Comparison of ENCODE assay signal across 1 cellular context in the genomic region with DNA sequence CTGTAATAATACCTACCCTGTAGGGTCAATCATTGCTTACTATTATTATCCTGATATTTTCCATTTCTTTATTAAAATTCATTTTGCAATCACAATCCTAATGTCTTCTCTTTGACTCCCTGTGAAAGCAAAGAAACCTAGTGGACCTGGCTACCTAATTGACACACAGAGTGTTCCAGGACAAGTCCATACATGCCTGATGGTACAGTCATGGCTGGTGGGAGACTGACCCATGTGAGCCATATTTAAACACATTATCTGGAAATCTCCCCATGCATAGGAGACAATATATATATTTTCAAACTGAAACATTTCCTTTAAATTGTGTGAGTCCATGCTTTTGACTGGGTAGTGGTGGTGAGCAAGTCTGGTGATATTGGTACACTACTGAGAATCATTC.
TF ChIP-seq lines count a peak whose summit lies in the region.

No MANE protein-coding gene starts in this region.

TF ChIP-seq in endothelial cell of umbilical vein, 7 proteins besides CTCF, POLR2A, EP300 and RAD21 (continued from another document):
- TF ChIP-seq JUN (IDR thresholded peaks at IDR 0.05; ENCODE audit: borderline replicate concordance, insufficient read depth, insufficient read length, low read depth), result no peak
